ENCODE assay signal across 12 cellular contexts in the genomic region with DNA sequence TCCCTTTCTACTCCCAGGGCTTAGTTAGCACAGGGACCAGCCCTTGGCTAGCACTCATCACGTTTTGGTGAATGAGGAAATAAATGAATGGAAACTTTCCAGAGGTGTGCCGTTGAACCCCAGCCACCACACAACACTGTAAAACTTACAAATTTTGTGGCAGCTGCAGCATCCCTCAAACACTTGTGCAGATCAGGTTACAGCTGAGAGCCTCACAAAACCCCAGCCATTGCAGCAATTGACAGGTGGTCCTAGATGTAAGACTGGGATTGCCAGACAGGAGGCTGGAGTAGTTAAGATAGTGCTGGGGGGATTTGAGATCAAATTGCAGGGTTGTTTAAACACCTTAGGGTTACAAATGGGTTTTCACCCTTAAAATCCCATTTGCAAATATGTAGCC.
"Had no signal": no experiment of that assay in that cellular context is flagged by ENCODE, and none has a peak within 500 bp of the region (broad histone marks: within the 10 kb centered on the region; RNA-seq: fewer than 3 reads in every experiment).

No MANE protein-coding gene starts in this region.

- H3K27ac ChIP-seq: cardiac muscle cell, foreskin keratinocyte, pancreas, suprapubic skin had no signal

- DNase-seq: activated CD4-positive, alpha-beta memory T cell treated with anti-CD3 and anti-CD28 coated beads, Interleukin-2, amount 10 ng/mL, durations not matched to agents 7 days and 5 days; activated CD4-positive, alpha-beta T cell treated with anti-CD3 and anti-CD28 coated beads for 36 hours; activated CD8-positive, alpha-beta memory T cell treated with anti-CD3 and anti-CD28 coated beads, Interleukin-2, amount 50 U/mL, for 4 hours; foreskin keratinocyte; pancreas; stimulated activated CD4-positive, alpha-beta T cell treated with anti-CD3 and anti-CD28 coated beads, Interleukin-4, amount 100 ng/mL, for 1 hour; stimulated activated CD8-positive, alpha-beta memory T cell treated with anti-CD3 and anti-CD28 coated beads, Interleukin-4, amount 100 ng/mL, for 48 hours; stimulated activated naive CD8-positive, alpha-beta T cell treated with anti-CD3 and anti-CD28 coated beads, Interleukin-15, Interleukin-2, amounts not matched to agents 100 U/mL and 50 U/mL, for 24 hours had no signal

- H3K27ac Mint-ChIP-seq: activated CD4-positive, alpha-beta memory T cell treated with anti-CD3 and anti-CD28 coated beads, Interleukin-2, amount 10 ng/mL, durations not matched to agents 7 days and 5 days; activated CD4-positive, alpha-beta T cell treated with anti-CD3 and anti-CD28 coated beads for 36 hours; type B pancreatic cell had no signal

- H3K4me3 ChIP-seq: cardiac muscle cell, pancreas, suprapubic skin had no signal

- ATAC-seq: activated CD4-positive, alpha-beta T cell treated with anti-CD3 and anti-CD28 coated beads for 36 hours; foreskin keratinocyte; pancreas; stimulated activated naive CD8-positive, alpha-beta T cell treated with anti-CD3 and anti-CD28 coated beads, Interleukin-15, Interleukin-2, amounts not matched to agents 100 U/mL and 50 U/mL, for 24 hours had no signal

- H3K36me3 ChIP-seq: cardiac muscle cell, pancreas, suprapubic skin had no signal

- H3K27me3 Mint-ChIP-seq: activated CD4-positive, alpha-beta T cell treated with anti-CD3 and anti-CD28 coated beads for 36 hours had no signal

- H3K36me3 Mint-ChIP-seq: type B pancreatic cell had no signal

- H3K4me3 Mint-ChIP-seq: activated CD4-positive, alpha-beta memory T cell treated with anti-CD3 and anti-CD28 coated beads, Interleukin-2, amount 10 ng/mL, durations not matched to agents 7 days and 5 days; activated CD4-positive, alpha-beta T cell treated with anti-CD3 and anti-CD28 coated beads for 36 hours; neural crest cell; type B pancreatic cell had no signal

- H3K4me1 ChIP-seq: foreskin keratinocyte, pancreas, suprapubic skin had no signal

- H3K4me1 Mint-ChIP-seq: activated CD4-positive, alpha-beta T cell treated with anti-CD3 and anti-CD28 coated beads for 36 hours had no signal

- H3K9me3 ChIP-seq: pancreas, suprapubic skin had no signal

- H3K9me3 Mint-ChIP-seq: activated CD4-positive, alpha-beta memory T cell treated with anti-CD3 and anti-CD28 coated beads, Interleukin-2, amount 10 ng/mL, durations not matched to agents 7 days and 5 days; type B pancreatic cell had no signal

- H3K27me3 ChIP-seq: cardiac muscle cell, foreskin keratinocyte, pancreas, suprapubic skin had no signal
